In the genomic region with DNA sequence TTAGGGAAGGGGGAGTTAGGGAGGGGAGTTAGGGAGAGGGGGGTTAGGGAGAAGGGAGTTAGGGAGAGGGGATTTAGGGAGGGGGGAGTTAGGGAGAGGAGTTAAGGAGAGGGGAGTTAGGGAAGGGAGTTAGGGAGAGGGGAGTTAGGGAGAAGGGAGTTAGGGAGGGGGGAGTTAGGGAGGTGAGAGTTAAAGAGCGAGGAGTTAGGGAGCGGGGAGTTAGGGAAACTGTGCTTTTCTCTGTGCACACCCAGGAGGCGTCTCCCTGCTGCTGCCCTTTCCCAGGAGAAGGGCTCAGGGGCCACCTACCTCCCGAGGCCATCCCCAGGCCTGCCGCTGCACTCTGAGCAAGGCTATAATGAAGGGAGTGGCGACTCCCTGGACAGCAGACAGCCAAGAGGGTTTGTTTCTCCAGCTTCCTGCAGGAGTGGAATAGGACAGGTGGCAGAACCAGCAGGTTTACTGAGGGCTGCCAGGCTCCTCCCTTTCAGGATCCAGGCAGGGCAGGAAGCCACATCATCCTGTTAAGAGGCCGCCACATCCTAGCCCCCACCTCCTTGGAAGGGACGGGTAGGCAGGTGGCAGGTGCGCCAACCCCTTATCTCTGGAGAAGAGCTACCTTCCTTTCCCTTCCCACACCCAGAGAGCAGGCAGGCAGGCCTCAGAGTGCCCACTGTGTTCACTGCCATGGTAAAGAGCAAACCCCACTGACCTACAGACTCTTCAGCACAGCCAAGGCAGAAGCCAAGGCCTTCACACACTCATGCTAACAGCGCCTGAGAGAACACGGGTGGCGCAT, we compare ENCODE assay signal across 10 cellular contexts. TPM values are rescaled to one million over a fixed set of nuclear protein-coding genes. Genes with fewer than 3 reads are reported as not detected.
DNase-seq lines count a peak whose midpoint lies in the region; ATAC-seq and TF ChIP-seq lines count a peak whose summit lies in the region.
"Had no signal": no experiment of that assay in that cellular context is flagged by ENCODE, and none has a peak within 500 bp of the region (broad histone marks: within the 10 kb centered on the region; RNA-seq: fewer than 3 reads in every experiment).

No MANE protein-coding gene starts in this region.

- H3K4me3 ChIP-seq in suprapubic skin (no peak overlapping the region), tibial nerve (no peak overlapping the region), gastroesophageal sphincter (no peak overlapping the region)

- no peak overlapping the region for H3K27ac Mint-ChIP-seq in activated CD8-positive, alpha-beta memory T cell treated with anti-CD3 and anti-CD28 coated beads, Interleukin-2, amount 10 ng/mL, durations not matched to agents 7 days and 5 days
- H3K27ac Mint-ChIP-seq in WTC11 = no peak overlapping the region
- H3K27ac Mint-ChIP-seq: B cell had no signal

- peaks cover 54% of the 10 kb centered on the region for H3K4me1 ChIP-seq in suprapubic skin
- H3K4me1 ChIP-seq in tibial nerve = peaks cover 0 to 49% (median 22%) of the 10 kb centered on the region in 4 donors
- peaks cover 4 to 46% (median 21%) of the 10 kb centered on the region in 3 donors for H3K4me1 ChIP-seq in gastroesophageal sphincter

- no peaks in the 10 kb centered on the region for H3K27me3 Mint-ChIP-seq in activated CD8-positive, alpha-beta memory T cell treated with anti-CD3 and anti-CD28 coated beads, Interleukin-2, amount 10 ng/mL, durations not matched to agents 7 days and 5 days
- H3K27me3 Mint-ChIP-seq in WTC11 (ENCODE audit: low read depth) = peaks cover 82% of the 10 kb centered on the region
- H3K27me3 Mint-ChIP-seq: B cell had no signal

- DNase-seq in activated CD8-positive, alpha-beta memory T cell treated with anti-CD3 and anti-CD28 coated beads, Interleukin-2, amount 50 U/mL, for 48 hours = peak; percentile 50
- DNase-seq in activated CD8-positive, alpha-beta memory T cell treated with anti-CD3 and anti-CD28 coated beads, Interleukin-2, amount 10 ng/mL, durations not matched to agents 7 days and 5 days = no peak
- DNase-seq in NCI-H774 (lab: John Stamatoyannopoulos, UW) = peak; percentile 80
- DNase-seq in suprapubic skin (ENCODE audit: low spot score in 2 of 2) = peak; percentile 59 to 76
- DNase-seq in tibial nerve (ENCODE audit: low spot score in 2 of 2) = no peak
- no peak for DNase-seq in WTC11 (ENCODE audit: low spot score)
- DNase-seq: kidney glomerular epithelial cell had no signal

- TF ChIP-seq POLR2A in suprapubic skin (IDR thresholded peaks at IDR 0.05) (no peak), tibial nerve (IDR thresholded peaks at IDR 0.05) (no peak), gastroesophageal sphincter (IDR thresholded peaks at IDR 0.05) (no peak)

- no peak overlapping the region for H3K4me3 Mint-ChIP-seq in activated CD8-positive, alpha-beta memory T cell treated with anti-CD3 and anti-CD28 coated beads, Interleukin-2, amount 10 ng/mL, durations not matched to agents 7 days and 5 days
- no peak overlapping the region for H3K4me3 Mint-ChIP-seq in WTC11
- H3K4me3 Mint-ChIP-seq: B cell had no signal

- H3K36me3 ChIP-seq in suprapubic skin (peaks cover 3% of the 10 kb centered on the region), tibial nerve (peaks cover 0 to 28% (median 0%) of the 10 kb centered on the region in 3 donors), gastroesophageal sphincter (peaks cover 0 to 14% of the 10 kb centered on the region in 2 donors)

- H3K9me3 Mint-ChIP-seq in activated CD8-positive, alpha-beta memory T cell treated with anti-CD3 and anti-CD28 coated beads, Interleukin-2, amount 10 ng/mL, durations not matched to agents 7 days and 5 days (ENCODE audit: low read depth) = no peaks in the 10 kb centered on the region
- H3K9me3 Mint-ChIP-seq in WTC11 = no peaks in the 10 kb centered on the region

- POLR2A ChIA-PET in WTC11 (lab: Charles Lee) = no interaction called here

- H3K27me3 ChIP-seq in suprapubic skin = no peaks in the 10 kb centered on the region
- H3K27me3 ChIP-seq in tibial nerve = no peaks in the 10 kb centered on the region
- H3K27me3 ChIP-seq in gastroesophageal sphincter = no peaks in the 10 kb centered on the region

- no peak for ATAC-seq in activated CD8-positive, alpha-beta memory T cell treated with anti-CD3 and anti-CD28 coated beads, Interleukin-2, amount 10 ng/mL, durations not matched to agents 7 days and 5 days
- ATAC-seq in esophagus mucosa (peak; percentile 74), WTC11 (no peak), gastroesophageal sphincter (no peak)

- H3K36me3 Mint-ChIP-seq in activated CD8-positive, alpha-beta memory T cell treated with anti-CD3 and anti-CD28 coated beads, Interleukin-2, amount 10 ng/mL, durations not matched to agents 7 days and 5 days = peaks cover 3% of the 10 kb centered on the region
- H3K36me3 Mint-ChIP-seq in WTC11 = no peaks in the 10 kb centered on the region; the same call in 1 of the 2 replicates

- peaks cover 41% of the 10 kb centered on the region for H3K4me1 Mint-ChIP-seq in activated CD8-positive, alpha-beta memory T cell treated with anti-CD3 and anti-CD28 coated beads, Interleukin-2, amount 10 ng/mL, durations not matched to agents 7 days and 5 days
- peaks cover 18% of the 10 kb centered on the region for H3K4me1 Mint-ChIP-seq in WTC11

- no peak for TF ChIP-seq CTCF in suprapubic skin (IDR thresholded peaks at IDR 0.05)
- no peak for TF ChIP-seq CTCF in tibial nerve (IDR thresholded peaks at IDR 0.05)
- no peak for TF ChIP-seq CTCF in WTC11 (IDR thresholded peaks at IDR 0.05)
- no peak for TF ChIP-seq CTCF in gastroesophageal sphincter (IDR thresholded peaks at IDR 0.05)

- TF ChIP-seq EP300 in suprapubic skin (IDR thresholded peaks at IDR 0.05) = no peak
- no peak for TF ChIP-seq EP300 in tibial nerve (IDR thresholded peaks at IDR 0.05)
- no peak for TF ChIP-seq EP300 in gastroesophageal sphincter (IDR thresholded peaks at IDR 0.05)

- 56% methylated on average over 9 of the region's 12 CpGs for WGBS in suprapubic skin
- WGBS in tibial nerve, 2 donors = 68 to 71% methylated on average over 12 of the region's 12 CpGs
- 83 to 84% methylated on average over 3 to 7 of the region's 12 CpGs for WGBS in gastroesophageal sphincter (ENCODE audit: low coverage in 1 of 2), 2 donors

- H3K9me3 ChIP-seq in suprapubic skin = no peaks in the 10 kb centered on the region
- H3K9me3 ChIP-seq in tibial nerve = no peaks in the 10 kb centered on the region
- no peaks in the 10 kb centered on the region for H3K9me3 ChIP-seq in gastroesophageal sphincter

- CTCF ChIA-PET in activated CD8-positive, alpha-beta memory T cell treated with anti-CD3 and anti-CD28 coated beads, Interleukin-2, amount 10 ng/mL, durations not matched to agents 7 days and 5 days (lab: Charles Lee) = no interaction called here
- CTCF ChIA-PET in WTC11 (lab: Charles Lee) = no interaction called here

- H3K27ac ChIP-seq in suprapubic skin (peak overlapping the region; percentile 56), tibial nerve (peak overlapping the region in 2 of 4 donors; percentile 10 to 66), gastroesophageal sphincter (no peak overlapping the region)

TF ChIP-seq in WTC11, 78 proteins besides CTCF, POLR2A, EP300 and RAD21:
- TF ChIP-seq, protein P1, sequence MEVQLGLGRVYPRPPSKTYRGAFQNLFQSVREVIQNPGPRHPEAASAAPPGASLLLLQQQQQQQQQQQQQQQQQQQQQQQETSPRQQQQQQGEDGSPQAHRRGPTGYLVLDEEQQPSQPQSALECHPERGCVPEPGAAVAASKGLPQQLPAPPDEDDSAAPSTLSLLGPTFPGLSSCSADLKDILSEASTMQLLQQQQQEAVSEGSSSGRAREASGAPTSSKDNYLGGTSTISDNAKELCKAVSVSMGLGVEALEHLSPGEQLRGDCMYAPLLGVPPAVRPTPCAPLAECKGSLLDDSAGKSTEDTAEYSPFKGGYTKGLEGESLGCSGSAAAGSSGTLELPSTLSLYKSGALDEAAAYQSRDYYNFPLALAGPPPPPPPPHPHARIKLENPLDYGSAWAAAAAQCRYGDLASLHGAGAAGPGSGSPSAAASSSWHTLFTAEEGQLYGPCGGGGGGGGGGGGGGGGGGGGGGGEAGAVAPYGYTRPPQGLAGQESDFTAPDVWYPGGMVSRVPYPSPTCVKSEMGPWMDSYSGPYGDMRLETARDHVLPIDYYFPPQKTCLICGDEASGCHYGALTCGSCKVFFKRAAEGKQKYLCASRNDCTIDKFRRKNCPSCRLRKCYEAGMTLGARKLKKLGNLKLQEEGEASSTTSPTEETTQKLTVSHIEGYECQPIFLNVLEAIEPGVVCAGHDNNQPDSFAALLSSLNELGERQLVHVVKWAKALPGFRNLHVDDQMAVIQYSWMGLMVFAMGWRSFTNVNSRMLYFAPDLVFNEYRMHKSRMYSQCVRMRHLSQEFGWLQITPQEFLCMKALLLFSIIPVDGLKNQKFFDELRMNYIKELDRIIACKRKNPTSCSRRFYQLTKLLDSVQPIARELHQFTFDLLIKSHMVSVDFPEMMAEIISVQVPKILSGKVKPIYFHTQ (CRISPR knock-in tag; IDR thresholded peaks at IDR 0.05) = no peak

RNA-seq across cellular contexts. Expression of a gene that starts 4.3 kb away (rescaled TPM):
- total RNA-seq in activated CD8-positive, alpha-beta memory T cell treated with anti-CD3 and anti-CD28 coated beads, Interleukin-2, amount 10 ng/mL, durations not matched to agents 7 days and 5 days = 10 to 100 TPM; 67.2 to 78.3 TPM
- total RNA-seq in esophagus mucosa (55.5 TPM), suprapubic skin (10 to 100 TPM; 21.8 to 37.4 (median 30.1) TPM), tibial nerve (10 to 100 TPM; 21.0 to 27.3 (median 25.5) TPM), WTC11 (2021) (34.1 to 39.7 TPM (median 35.1 TPM) in 3 replicates), gastroesophageal sphincter (10 to 100 TPM; 11.2 to 30.1 (median 21.6) TPM)

RNA-seq across cellular contexts. Expression of a gene that starts 18.7 kb away (rescaled TPM):
- not detected for total RNA-seq in activated CD8-positive, alpha-beta memory T cell treated with anti-CD3 and anti-CD28 coated beads, Interleukin-2, amount 10 ng/mL, durations not matched to agents 7 days and 5 days
- 4.1 TPM for total RNA-seq in esophagus mucosa
- total RNA-seq in suprapubic skin = 10 to 100 TPM; 15.7 to 38.1 (median 23.5) TPM
- 100 to 1,000 TPM in 1 of 4 donors, 10 to 100 TPM in 3; 67.1 to 147 (median 90.0) TPM for total RNA-seq in tibial nerve
- 1.5 to 2.7 TPM (median 1.7 TPM) in 3 replicates for total RNA-seq in WTC11 (2021)
- total RNA-seq in gastroesophageal sphincter = 10 to 100 TPM; 50.8 to 76.5 (median 72.3) TPM
- total RNA-seq: B cell had no signal

RNA-seq across cellular contexts. Expression of a gene that starts 25.5 kb away (rescaled TPM):
- total RNA-seq in activated CD8-positive, alpha-beta memory T cell treated with anti-CD3 and anti-CD28 coated beads, Interleukin-2, amount 10 ng/mL, durations not matched to agents 7 days and 5 days = 100 to 1,000 TPM in 1 of 2 experiments, 10 to 100 TPM in 1; 75.7 to 162 TPM
- total RNA-seq in esophagus mucosa = 193 TPM
- total RNA-seq in suprapubic skin = 100 to 1,000 TPM in 2 of 4 donors, 10 to 100 TPM in 2; 70.2 to 162 (median 105) TPM
- total RNA-seq in tibial nerve = 100 to 1,000 TPM; 191 to 392 (median 296) TPM
- total RNA-seq in WTC11 (2021) = 57.9 to 88.6 TPM (median 86.9 TPM) in 3 replicates
- total RNA-seq in gastroesophageal sphincter = 100 to 1,000 TPM; 101 to 260 (median 166) TPM

Comparison
In these comparisons a context has a peak if more than half of its experiments do, and no peak if none do; other contexts are left out.
1. DNase-seq: peak in activated CD8-positive, alpha-beta memory T cell treated with anti-CD3 and anti-CD28 coated beads, Interleukin-2, amount 50 U/mL, for 48 hours (single experiment), NCI-H774 (single experiment) and suprapubic skin (2 of 2); none in activated CD8-positive, alpha-beta memory T cell treated with anti-CD3 and anti-CD28 coated beads, Interleukin-2, amount 10 ng/mL, durations not matched to agents 7 days and 5 days (single experiment), tibial nerve (0 of 2) and WTC11 (single experiment).